In the genomic region with DNA sequence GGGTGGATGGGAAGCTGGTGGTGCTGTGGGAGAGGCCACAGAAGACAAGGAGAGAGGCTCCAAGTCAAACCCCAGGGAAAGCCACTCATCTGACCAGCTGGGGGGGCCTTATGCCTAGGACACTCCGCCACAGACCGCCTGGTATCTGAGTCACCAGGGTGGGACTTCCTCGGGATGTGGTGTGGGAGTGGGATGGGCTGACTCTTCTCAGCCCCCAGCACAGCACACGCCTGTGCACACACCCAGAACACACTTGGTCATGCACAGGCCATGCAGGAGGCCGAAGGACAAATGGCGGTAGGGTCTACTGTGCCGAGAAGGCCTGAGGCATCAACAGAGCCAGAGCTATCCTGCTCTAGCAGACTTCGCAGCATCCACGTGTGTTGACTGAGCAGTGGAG, we compare ENCODE assay signal across 26 cellular contexts.
"Had no signal": no experiment of that assay in that cellular context is flagged by ENCODE, and none has a peak within 500 bp of the region (broad histone marks: within the 10 kb centered on the region; RNA-seq: fewer than 3 reads in every experiment).

No MANE protein-coding gene starts in this region.

- H3K9me3 Mint-ChIP-seq: activated CD4-positive, alpha-beta memory T cell treated with anti-CD3 and anti-CD28 coated beads for 36 hours; activated CD4-positive, alpha-beta T cell treated with anti-CD3 and anti-CD28 coated beads, Interleukin-2, amount 10 ng/mL, durations not matched to agents 24 days and 14 days; activated naive CD4-positive, alpha-beta T cell treated with anti-CD3 and anti-CD28 coated beads, Interleukin-2, amount 10 ng/mL, durations not matched to agents 7 days and 5 days; activated naive CD8-positive, alpha-beta T cell treated with anti-CD3 and anti-CD28 coated beads, Interleukin-2, amount 10 ng/mL, durations not matched to agents 7 days and 5 days; activated T-cell treated with anti-CD3 and anti-CD28 coated beads, Interleukin-2, amount 50 U/mL, for 24 hours; nephron; stimulated activated effector memory CD8-positive, alpha-beta T cell treated with anti-CD3 and anti-CD28 coated beads, Interleukin-12 subunit alpha, Interleukin-12 subunit beta, amount 100 ng/mL, for 72 hours had no signal

- H3K27ac ChIP-seq: colonic mucosa, epithelial cell of prostate, esophagus squamous epithelium, left lung, neutrophil, skin epidermis, suprapubic skin, tibial artery had no signal

- H3K36me3 Mint-ChIP-seq: activated CD4-positive, alpha-beta memory T cell treated with anti-CD3 and anti-CD28 coated beads for 36 hours; activated naive CD4-positive, alpha-beta T cell treated with anti-CD3 and anti-CD28 coated beads, Interleukin-2, amount 10 ng/mL, durations not matched to agents 7 days and 5 days; activated naive CD8-positive, alpha-beta T cell treated with anti-CD3 and anti-CD28 coated beads, Interleukin-2, amount 10 ng/mL, durations not matched to agents 7 days and 5 days; stimulated activated effector memory CD8-positive, alpha-beta T cell treated with anti-CD3 and anti-CD28 coated beads, Interleukin-12 subunit alpha, Interleukin-12 subunit beta, amount 100 ng/mL, for 72 hours had no signal

- H3K4me3 ChIP-seq: colonic mucosa, esophagus squamous epithelium, left lung, skin epidermis, suprapubic skin, tibial artery had no signal

- H3K36me3 ChIP-seq: colonic mucosa, esophagus squamous epithelium, left lung, neutrophil, suprapubic skin, tibial artery had no signal

- DNase-seq: activated CD4-positive, alpha-beta memory T cell treated with anti-CD3 and anti-CD28 coated beads for 36 hours; activated CD4-positive, alpha-beta T cell treated with anti-CD3 and anti-CD28 coated beads, Interleukin-2, amount 10 ng/mL, durations not matched to agents 24 days and 14 days; activated CD4-positive, CD25-positive, alpha-beta regulatory T cell treated with anti-CD3 and anti-CD28 coated beads, Interleukin-2, amount 50 U/mL, for 72 hours; activated CD8-positive, alpha-beta memory T cell treated with anti-CD3 and anti-CD28 coated beads, Interleukin-2, amount 50 U/mL, for 48 hours; activated gamma-delta T cell; activated naive CD4-positive, alpha-beta T cell treated with anti-CD3 and anti-CD28 coated beads, Interleukin-2, amount 10 ng/mL, durations not matched to agents 7 days and 5 days; activated naive CD8-positive, alpha-beta T cell treated with anti-CD3 and anti-CD28 coated beads, Interleukin-2, amount 10 ng/mL, durations not matched to agents 7 days and 5 days; activated T-cell treated with anti-CD3 and anti-CD28 coated beads, Interleukin-2, amount 50 U/mL, for 24 hours; colonic mucosa; effector CD8-positive, alpha-beta T cell; esophagus squamous epithelium; foreskin melanocyte; stimulated activated CD4-positive, alpha-beta T cell treated with anti-CD3 and anti-CD28 coated beads, Interleukin-4, amount 100 ng/mL, for 24 hours; T-helper 17 cell; T1000 had no signal

- H3K27me3 Mint-ChIP-seq: activated CD4-positive, alpha-beta T cell treated with anti-CD3 and anti-CD28 coated beads, Interleukin-2, amount 10 ng/mL, durations not matched to agents 24 days and 14 days; activated naive CD4-positive, alpha-beta T cell treated with anti-CD3 and anti-CD28 coated beads, Interleukin-2, amount 10 ng/mL, durations not matched to agents 7 days and 5 days; activated naive CD8-positive, alpha-beta T cell treated with anti-CD3 and anti-CD28 coated beads, Interleukin-2, amount 10 ng/mL, durations not matched to agents 7 days and 5 days; activated T-cell treated with anti-CD3 and anti-CD28 coated beads, Interleukin-2, amount 50 U/mL, for 24 hours had no signal

- ATAC-seq: left lung, SK-N-SH treated with all-trans-retinoic acid at 6 μM for 48 hours, T-helper 17 cell had no signal

- H3K9me3 ChIP-seq: colonic mucosa, esophagus squamous epithelium, left lung, neutrophil, suprapubic skin, tibial artery had no signal

- H3K4me1 Mint-ChIP-seq: activated CD4-positive, alpha-beta T cell treated with anti-CD3 and anti-CD28 coated beads, Interleukin-2, amount 10 ng/mL, durations not matched to agents 24 days and 14 days; activated naive CD4-positive, alpha-beta T cell treated with anti-CD3 and anti-CD28 coated beads, Interleukin-2, amount 10 ng/mL, durations not matched to agents 7 days and 5 days; activated naive CD8-positive, alpha-beta T cell treated with anti-CD3 and anti-CD28 coated beads, Interleukin-2, amount 10 ng/mL, durations not matched to agents 7 days and 5 days; nephron; stimulated activated effector memory CD8-positive, alpha-beta T cell treated with anti-CD3 and anti-CD28 coated beads, Interleukin-12 subunit alpha, Interleukin-12 subunit beta, amount 100 ng/mL, for 72 hours; T-helper 17 cell had no signal

- H3K4me1 ChIP-seq: colonic mucosa, esophagus squamous epithelium, left lung, suprapubic skin, tibial artery had no signal

- H3K27me3 ChIP-seq: colonic mucosa, left lung, neutrophil, suprapubic skin had no signal

- H3K4me3 Mint-ChIP-seq: activated CD4-positive, alpha-beta memory T cell treated with anti-CD3 and anti-CD28 coated beads for 36 hours; activated CD4-positive, alpha-beta T cell treated with anti-CD3 and anti-CD28 coated beads, Interleukin-2, amount 10 ng/mL, durations not matched to agents 24 days and 14 days; activated naive CD4-positive, alpha-beta T cell treated with anti-CD3 and anti-CD28 coated beads, Interleukin-2, amount 10 ng/mL, durations not matched to agents 7 days and 5 days; activated naive CD8-positive, alpha-beta T cell treated with anti-CD3 and anti-CD28 coated beads, Interleukin-2, amount 10 ng/mL, durations not matched to agents 7 days and 5 days; activated T-cell treated with anti-CD3 and anti-CD28 coated beads, Interleukin-2, amount 50 U/mL, for 24 hours; nephron; stimulated activated effector memory CD8-positive, alpha-beta T cell treated with anti-CD3 and anti-CD28 coated beads, Interleukin-12 subunit alpha, Interleukin-12 subunit beta, amount 100 ng/mL, for 72 hours; T-helper 17 cell had no signal

- FAIRE-seq: endometrium had no signal

- H3K27ac Mint-ChIP-seq: activated CD4-positive, alpha-beta memory T cell treated with anti-CD3 and anti-CD28 coated beads for 36 hours; activated CD4-positive, alpha-beta T cell treated with anti-CD3 and anti-CD28 coated beads, Interleukin-2, amount 10 ng/mL, durations not matched to agents 24 days and 14 days; activated naive CD4-positive, alpha-beta T cell treated with anti-CD3 and anti-CD28 coated beads, Interleukin-2, amount 10 ng/mL, durations not matched to agents 7 days and 5 days; activated naive CD8-positive, alpha-beta T cell treated with anti-CD3 and anti-CD28 coated beads, Interleukin-2, amount 10 ng/mL, durations not matched to agents 7 days and 5 days; activated T-cell treated with anti-CD3 and anti-CD28 coated beads, Interleukin-2, amount 50 U/mL, for 24 hours; nephron; progenitor cell of endocrine pancreas; stimulated activated effector memory CD8-positive, alpha-beta T cell treated with anti-CD3 and anti-CD28 coated beads, Interleukin-12 subunit alpha, Interleukin-12 subunit beta, amount 100 ng/mL, for 72 hours; T-helper 17 cell had no signal
